In the genomic region with DNA sequence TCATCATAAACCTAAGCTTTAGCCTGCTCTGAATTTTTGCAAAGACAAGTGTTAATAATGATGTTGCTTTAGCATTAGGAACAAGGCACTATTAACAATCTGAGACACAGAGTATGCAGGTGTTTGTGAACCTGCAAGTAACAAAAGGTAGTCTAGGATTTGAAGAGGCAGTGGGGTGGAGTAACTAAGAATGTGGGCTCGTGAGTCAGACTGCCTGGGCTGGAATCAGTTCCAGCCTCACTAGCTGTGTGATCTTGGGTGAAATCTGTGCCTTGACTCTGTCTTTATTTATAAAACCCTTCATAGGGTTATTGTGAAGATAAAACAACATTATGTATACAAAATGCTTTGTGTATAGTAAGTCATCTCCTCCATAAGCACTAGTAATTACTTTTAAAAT, we compare ENCODE assay signal across 22 cellular contexts.
DNase-seq lines count a peak whose midpoint lies in the region; ATAC-seq and TF ChIP-seq lines count a peak whose summit lies in the region.
"Had no signal": no experiment of that assay in that cellular context is flagged by ENCODE, and none has a peak within 500 bp of the region (broad histone marks: within the 10 kb centered on the region; RNA-seq: fewer than 3 reads in every experiment).

No MANE protein-coding gene starts in this region.

- H3K4me3 ChIP-seq in RWPE2 (ENCODE audit: severe bottlenecking) = no peak overlapping the region
- H3K4me3 ChIP-seq in suprapubic skin = no peak overlapping the region
- H3K4me3 ChIP-seq: ovary had no signal

- TF ChIP-seq POLR2A in suprapubic skin (IDR thresholded peaks at IDR 0.05) = no peak

- H3K27me3 ChIP-seq in RWPE2 (ENCODE audit: insufficient read depth, poor library complexity, severe bottlenecking) (no peaks in the 10 kb centered on the region), suprapubic skin (no peaks in the 10 kb centered on the region)
- H3K27me3 ChIP-seq: ovary had no signal

- no peaks in the 10 kb centered on the region for H3K36me3 Mint-ChIP-seq in type B pancreatic cell
- H3K36me3 Mint-ChIP-seq: activated naive CD4-positive, alpha-beta T cell treated with anti-CD3 and anti-CD28 coated beads, Interleukin-2, amount 10 ng/mL, durations not matched to agents 7 days and 5 days; naive thymus-derived CD8-positive, alpha-beta T cell had no signal

- DNase-seq in NCI-H1092 treated with DMSO at 0.1 percent for 48 hours (lab: John Stamatoyannopoulos, UW) = peak; percentile 12
- no peak for DNase-seq in NCI-H1092 (lab: John Stamatoyannopoulos, UW)
- no peak for DNase-seq in RWPE2 (ENCODE audit: low spot score)
- DNase-seq in fibroblast of peridontal ligament (ENCODE audit: extremely low read depth) = peak; percentile 34
- DNase-seq in type B pancreatic cell (ENCODE audit: extremely low spot score, unreplicated experiment) = no peak
- DNase-seq in globus pallidus (ENCODE audit: low spot score) = no peak
- DNase-seq in NCI-H2171 treated with DMSO at 0.1 percent for 48 hours (lab: John Stamatoyannopoulos, UW) = no peak
- DNase-seq in suprapubic skin (ENCODE audit: low spot score in 2 of 2) = no peak
- DNase-seq: activated CD8-positive, alpha-beta T cell treated with anti-CD3 and anti-CD28 coated beads, Interleukin-2, amount 10 ng/mL, durations not matched to agents 7 days and 5 days; activated naive CD4-positive, alpha-beta T cell treated with anti-CD3 and anti-CD28 coated beads, Interleukin-2, amount 10 ng/mL, durations not matched to agents 7 days and 5 days; activated T-cell treated with anti-CD3 and anti-CD28 coated beads, Interleukin-2, amount 50 U/mL, for 24 hours; COR-L47; effector memory CD8-positive, alpha-beta T cell; H9; mesendoderm; naive thymus-derived CD8-positive, alpha-beta T cell; NCI-H1436; ovary; right cardiac atrium; stimulated activated CD4-positive, alpha-beta T cell treated with anti-CD3 and anti-CD28 coated beads, Interleukin-12 subunit alpha, Interleukin-12 subunit beta, amount 100 ng/mL, for 4 hours; T-helper 9 cell had no signal

- H3K36me3 ChIP-seq in RWPE2 (ENCODE audit: low read depth) (no peaks in the 10 kb centered on the region), suprapubic skin (no peaks in the 10 kb centered on the region)
- H3K36me3 ChIP-seq: ovary had no signal

- peaks cover 20% of the 10 kb centered on the region for H3K4me1 Mint-ChIP-seq in type B pancreatic cell (ENCODE audit: unreplicated experiment)
- H3K4me1 Mint-ChIP-seq: activated naive CD4-positive, alpha-beta T cell treated with anti-CD3 and anti-CD28 coated beads, Interleukin-2, amount 10 ng/mL, durations not matched to agents 7 days and 5 days; naive thymus-derived CD8-positive, alpha-beta T cell had no signal

- peak overlapping the region; percentile 26 for H3K4me3 Mint-ChIP-seq in type B pancreatic cell
- H3K4me3 Mint-ChIP-seq: activated CD8-positive, alpha-beta T cell treated with anti-CD3 and anti-CD28 coated beads, Interleukin-2, amount 10 ng/mL, durations not matched to agents 7 days and 5 days; activated naive CD4-positive, alpha-beta T cell treated with anti-CD3 and anti-CD28 coated beads, Interleukin-2, amount 10 ng/mL, durations not matched to agents 7 days and 5 days; activated T-cell treated with anti-CD3 and anti-CD28 coated beads, Interleukin-2, amount 50 U/mL, for 24 hours; effector memory CD8-positive, alpha-beta T cell; H9; naive thymus-derived CD8-positive, alpha-beta T cell had no signal

- ATAC-seq in RWPE2 (ENCODE audit: low read depth) = peak; percentile 80
- ATAC-seq: activated CD4-positive, CD25-positive, alpha-beta regulatory T cell treated with anti-CD3 and anti-CD28 coated beads, Interleukin-2, amount 50 U/mL, for 24 hours; activated CD8-positive, alpha-beta T cell treated with anti-CD3 and anti-CD28 coated beads, Interleukin-2, amount 10 ng/mL, durations not matched to agents 7 days and 5 days; effector memory CD8-positive, alpha-beta T cell; naive thymus-derived CD8-positive, alpha-beta T cell; right cardiac atrium had no signal

- H3K27ac Mint-ChIP-seq in type B pancreatic cell = peak overlapping the region; percentile 72
- H3K27ac Mint-ChIP-seq: activated CD8-positive, alpha-beta T cell treated with anti-CD3 and anti-CD28 coated beads, Interleukin-2, amount 10 ng/mL, durations not matched to agents 7 days and 5 days; activated naive CD4-positive, alpha-beta T cell treated with anti-CD3 and anti-CD28 coated beads, Interleukin-2, amount 10 ng/mL, durations not matched to agents 7 days and 5 days; activated T-cell treated with anti-CD3 and anti-CD28 coated beads, Interleukin-2, amount 50 U/mL, for 24 hours; effector memory CD8-positive, alpha-beta T cell; H9; naive thymus-derived CD8-positive, alpha-beta T cell had no signal

- no peaks in the 10 kb centered on the region for H3K9me3 Mint-ChIP-seq in type B pancreatic cell
- H3K9me3 Mint-ChIP-seq: activated naive CD4-positive, alpha-beta T cell treated with anti-CD3 and anti-CD28 coated beads, Interleukin-2, amount 10 ng/mL, durations not matched to agents 7 days and 5 days; activated T-cell treated with anti-CD3 and anti-CD28 coated beads, Interleukin-2, amount 50 U/mL, for 24 hours; effector memory CD8-positive, alpha-beta T cell; H9 had no signal

- no peak for TF ChIP-seq EP300 in suprapubic skin (IDR thresholded peaks at IDR 0.05)

- no peaks in the 10 kb centered on the region for H3K9me3 ChIP-seq in RWPE2 (ENCODE audit: severe bottlenecking)
- no peaks in the 10 kb centered on the region for H3K9me3 ChIP-seq in suprapubic skin
- H3K9me3 ChIP-seq: ovary had no signal

- H3K27ac ChIP-seq in RWPE2 (ENCODE audit: poor library complexity, severe bottlenecking) (peak overlapping the region; percentile 24), suprapubic skin (no peak overlapping the region)
- H3K27ac ChIP-seq: ovary had no signal

- H3K4me1 ChIP-seq in RWPE2 (ENCODE audit: insufficient read depth, poor library complexity, severe bottlenecking) (peaks cover 6% of the 10 kb centered on the region), suprapubic skin (peaks cover 10% of the 10 kb centered on the region)

- TF ChIP-seq CTCF in RWPE2 (IDR thresholded peaks at IDR 0.05; ENCODE audit: poor library complexity, severe bottlenecking) (no peak), type B pancreatic cell (conservative IDR thresholded peaks at IDR 0.05) (no peak), suprapubic skin (IDR thresholded peaks at IDR 0.05) (no peak)

- H3K27me3 Mint-ChIP-seq in type B pancreatic cell = peaks cover 3% of the 10 kb centered on the region
- H3K27me3 Mint-ChIP-seq: activated T-cell treated with anti-CD3 and anti-CD28 coated beads, Interleukin-2, amount 50 U/mL, for 24 hours had no signal

- 27% methylated on average over 1 of the region's 1 CpG for WGBS in suprapubic skin

Comparison
In these comparisons a context has a peak if more than half of its experiments do, and no peak if none do; other contexts are left out.
1. DNase-seq: peak in NCI-H1092 treated with DMSO at 0.1 percent for 48 hours (single experiment) and fibroblast of peridontal ligament (single experiment); none in NCI-H1092 (single experiment), RWPE2 (single experiment), type B pancreatic cell (single experiment), globus pallidus (single experiment), NCI-H2171 treated with DMSO at 0.1 percent for 48 hours (single experiment) and suprapubic skin (0 of 2).